21 cellular contexts compared by ENCODE assay signal in genomic region chr2:233262562-233262961, GRCh38. TPM values are rescaled to one million over a fixed set of nuclear protein-coding genes. Genes with fewer than 3 reads are reported as not detected.
DNase-seq lines count a peak whose midpoint lies in the region; ATAC-seq and TF ChIP-seq lines count a peak whose summit lies in the region.
"Had no signal": no experiment of that assay in that cellular context is flagged by ENCODE, and none has a peak within 500 bp of the region (broad histone marks: within the 10 kb centered on the region; RNA-seq: fewer than 3 reads in every experiment).

No MANE protein-coding gene starts in this region.

- intact Hi-C loops in natural killer cell (cut with micrococcal nuclease): no loop called here

- H3K36me3 Mint-ChIP-seq in T-helper 2 cell treated with Interferon-gamma antibody and Interleukin-4, amounts not matched to agents 5 μg/mL and 100 μg/mL, for 36 hours (ENCODE audit: low read depth): peaks cover 80% of the 10 kb centered on the region
- peaks cover 22% of the 10 kb centered on the region for H3K36me3 Mint-ChIP-seq in activated naive CD8-positive, alpha-beta T cell
- peaks cover 19% of the 10 kb centered on the region for H3K36me3 Mint-ChIP-seq in natural killer cell

- no peaks in the 10 kb centered on the region for H3K9me3 Mint-ChIP-seq in T-helper 2 cell treated with Interferon-gamma antibody and Interleukin-4, amounts not matched to agents 5 μg/mL and 100 μg/mL, for 36 hours
- no peaks in the 10 kb centered on the region for H3K9me3 Mint-ChIP-seq in activated naive CD8-positive, alpha-beta T cell (ENCODE audit: low read depth)
- no peaks in the 10 kb centered on the region for H3K9me3 Mint-ChIP-seq in natural killer cell

- ATAC-seq in GM21723 (IDR thresholded peaks at IDR 0.05; ENCODE audit: unreplicated experiment) (peak; percentile 17), natural killer cell (peak; percentile 35 to 55 (median 37))
- ATAC-seq: PC-3 had no signal

- no peak for TF ChIP-seq CTCF in natural killer cell (IDR thresholded peaks at IDR 0.05)

- DNase-seq in T-helper 2 cell treated with Interferon-gamma antibody and Interleukin-4, amounts not matched to agents 5 μg/mL and 100 μg/mL, for 36 hours (ENCODE audit: low spot score): no peak
- DNase-seq in T-helper 2 cell (no peak), natural killer cell (no peak), NCI-H1105 (lab: John Stamatoyannopoulos, UW) (no peak), dermis blood vessel endothelial cell (no peak), GM19240 (ENCODE audit: insufficient read length, low spot score) (no peak)
- DNase-seq: 8988T; activated CD4-positive, alpha-beta T cell treated with anti-CD3 and anti-CD28 coated beads, Interleukin-2, amount 50 U/mL, for 48 hours; activated effector memory CD4-positive, alpha-beta T cell treated with Interleukin-2 at 50 U/mL for 16 hours; aorta; DMS53; NCI-H1436 treated with DMSO at 0.1 percent for 48 hours; NCI-H82; PC-3; tibial artery had no signal

- H3K27me3 Mint-ChIP-seq in T-helper 2 cell treated with Interferon-gamma antibody and Interleukin-4, amounts not matched to agents 5 μg/mL and 100 μg/mL, for 36 hours (ENCODE audit: low read depth): no peaks in the 10 kb centered on the region
- no peaks in the 10 kb centered on the region for H3K27me3 Mint-ChIP-seq in activated naive CD8-positive, alpha-beta T cell
- no peaks in the 10 kb centered on the region for H3K27me3 Mint-ChIP-seq in natural killer cell (ENCODE audit: low read depth in 2 of 2)

- H3K4me1 Mint-ChIP-seq in T-helper 2 cell treated with Interferon-gamma antibody and Interleukin-4, amounts not matched to agents 5 μg/mL and 100 μg/mL, for 36 hours (ENCODE audit: low read depth): peaks cover 54% of the 10 kb centered on the region
- peaks cover 61% of the 10 kb centered on the region for H3K4me1 Mint-ChIP-seq in activated naive CD8-positive, alpha-beta T cell (ENCODE audit: low read depth)
- peaks cover 56 to 59% of the 10 kb centered on the region in 2 donors for H3K4me1 Mint-ChIP-seq in natural killer cell

- H3K27ac Mint-ChIP-seq in T-helper 2 cell treated with Interferon-gamma antibody and Interleukin-4, amounts not matched to agents 5 μg/mL and 100 μg/mL, for 36 hours: peak overlapping the region; percentile 17
- peak overlapping the region; percentile 86 for H3K27ac Mint-ChIP-seq in activated naive CD8-positive, alpha-beta T cell
- H3K27ac Mint-ChIP-seq in natural killer cell: peak overlapping the region; percentile 79 to 95

- no peak overlapping the region for H3K4me3 Mint-ChIP-seq in T-helper 2 cell treated with Interferon-gamma antibody and Interleukin-4, amounts not matched to agents 5 μg/mL and 100 μg/mL, for 36 hours
- H3K4me3 Mint-ChIP-seq in activated naive CD8-positive, alpha-beta T cell: no peak overlapping the region
- peak overlapping the region; percentile 38 for H3K4me3 Mint-ChIP-seq in natural killer cell

RNA-seq across cellular contexts. Expression of gene ATG16L1, which starts 11.1 kb away (rescaled TPM):
- total RNA-seq in natural killer cell (100 to 1,000 TPM; 106 to 142 (median 117) TPM), dermis blood vessel endothelial cell (39.3 and 57.7 TPM in 2 replicates)

RNA-seq across cellular contexts. Expression of gene SAG, which starts 45.1 kb away (rescaled TPM):
- total RNA-seq in natural killer cell: under 1 TPM; 0.11 to 0.33 (median 0.12) TPM
- 0.19 TPM in 1 of 2 replicates, not detected in the other for total RNA-seq in dermis blood vessel endothelial cell
- total RNA-seq: aorta, chondrocyte, endothelial cell of umbilical vein, fibroblast of villous mesenchyme, lung microvascular endothelial cell, PC-3 had no signal

Comparison
In these comparisons a context has a peak if more than half of its experiments do, and no peak if none do; other contexts are left out.
1. H3K27ac Mint-ChIP-seq: peak in every context shown above with its lines; median percentile 87 in natural killer cell; 86 in activated naive CD8-positive, alpha-beta T cell; 17 in T-helper 2 cell treated with Interferon-gamma antibody and Interleukin-4, amounts not matched to agents 5 μg/mL and 100 μg/mL, for 36 hours.